In genomic region chr3:187017511-187018230, GRCh38 we compare ENCODE assay signal across 15 cellular contexts.
DNase-seq lines count a peak whose midpoint lies in the region; FAIRE-seq lines count a peak whose summit lies in the region.
"Had no signal": no experiment of that assay in that cellular context is flagged by ENCODE, and none has a peak within 500 bp of the region (broad histone marks: within the 10 kb centered on the region; RNA-seq: fewer than 3 reads in every experiment).

No MANE protein-coding gene starts in this region.

- H2BK5ac ChIP-seq in mesendoderm (ENCODE audit: low read length), result no peak overlapping the region

- H2AK5ac ChIP-seq in mesendoderm (ENCODE audit: low read length), result no peak overlapping the region

- H2BK15ac ChIP-seq in mesendoderm (replicated peaks; ENCODE audit: low read depth), result no peak overlapping the region

- peaks cover 94% of the 10 kb centered on the region for H3K36me3 Mint-ChIP-seq in dendritic cell treated with granulocyte-macrophage colony-stimulating factor and Interleukin-4, amounts not matched to agents 40 ng/mL and 50 ng/mL, for 4 days (ENCODE audit: low read depth)

- intact Hi-C loops in dendritic cell treated with granulocyte-macrophage colony-stimulating factor and Interleukin-4, amounts not matched to agents 40 ng/mL and 50 ng/mL, for 4 days (cut with micrococcal nuclease), result loop anchor here (10.0 kb wide), 1 partner anchor 63 kb away; no protein-coding TSS in a partner anchor

- no peaks in the 10 kb centered on the region for H3K9me3 Mint-ChIP-seq in dendritic cell treated with granulocyte-macrophage colony-stimulating factor and Interleukin-4, amounts not matched to agents 40 ng/mL and 50 ng/mL, for 4 days
- H3K9me3 Mint-ChIP-seq: activated T-cell treated with anti-CD3 and anti-CD28 coated beads, Interleukin-2, amount 50 U/mL, for 4 hours had no signal

- H3K4me1 Mint-ChIP-seq in dendritic cell treated with granulocyte-macrophage colony-stimulating factor and Interleukin-4, amounts not matched to agents 40 ng/mL and 50 ng/mL, for 4 days (ENCODE audit: low read depth), result peaks cover 64% of the 10 kb centered on the region

- no peaks in the 10 kb centered on the region for H3K79me2 ChIP-seq in mesendoderm (ENCODE audit: control insufficient read depth, insufficient read depth, low read length)
- H3K79me2 ChIP-seq: parathyroid adenoma had no signal

- no peak overlapping the region for H3K27ac ChIP-seq in mesendoderm (ENCODE audit: low read depth, low read length)
- H3K27ac ChIP-seq: parathyroid adenoma, SK-N-MC, tibial artery had no signal

- no peak overlapping the region for H3K23ac ChIP-seq in mesendoderm (ENCODE audit: low read length)

- H2BK120ac ChIP-seq in mesendoderm (ENCODE audit: low read depth, low read length), result no peak overlapping the region

- peak; percentile 53 for FAIRE-seq in GM19239 (lab: Jason Lieb, UNC)

- H3K4me3 ChIP-seq in mesendoderm (ENCODE audit: low read length), result no peak overlapping the region
- H3K4me3 ChIP-seq: SK-N-MC, tibial artery had no signal

- no peak overlapping the region for H4K5ac ChIP-seq in mesendoderm (ENCODE audit: low read length)

- no peaks in the 10 kb centered on the region for H3K36me3 ChIP-seq in mesendoderm (ENCODE audit: control insufficient read depth, insufficient read depth, low read length)
- H3K36me3 ChIP-seq: tibial artery had no signal

- no peaks in the 10 kb centered on the region for H3K27me3 ChIP-seq in mesendoderm (ENCODE audit: insufficient read depth, low read length, poor library complexity)
- H3K27me3 ChIP-seq: tibial artery had no signal

- H3K27ac Mint-ChIP-seq in dendritic cell treated with granulocyte-macrophage colony-stimulating factor and Interleukin-4, amounts not matched to agents 40 ng/mL and 50 ng/mL, for 4 days, result peak overlapping the region; percentile 41

- peaks cover 9% of the 10 kb centered on the region for H3K79me1 ChIP-seq in mesendoderm (ENCODE audit: low read length)

- no peak overlapping the region for H3K9ac ChIP-seq in mesendoderm (ENCODE audit: low read length)
- H3K9ac ChIP-seq: parathyroid adenoma had no signal

- no peak overlapping the region for H3K4me3 Mint-ChIP-seq in dendritic cell treated with granulocyte-macrophage colony-stimulating factor and Interleukin-4, amounts not matched to agents 40 ng/mL and 50 ng/mL, for 4 days
- H3K4me3 Mint-ChIP-seq: activated T-cell treated with anti-CD3 and anti-CD28 coated beads, Interleukin-2, amount 50 U/mL, for 4 hours had no signal

- no CpG with 5 or more reads among the region's 17 CpGs for WGBS in mesendoderm (ENCODE audit: extremely low coverage, insufficient coverage, low lambda C conversion rate)

- H3K4me1 ChIP-seq in mesendoderm (ENCODE audit: control insufficient read depth, low read depth, low read length), result peaks cover 5% of the 10 kb centered on the region
- H3K4me1 ChIP-seq: parathyroid adenoma had no signal

- H3K56ac ChIP-seq in mesendoderm (ENCODE audit: low read length), result no peak overlapping the region

- H4K8ac ChIP-seq in mesendoderm (ENCODE audit: low read depth, low read length), result no peak overlapping the region

- H3K27me3 Mint-ChIP-seq in dendritic cell treated with granulocyte-macrophage colony-stimulating factor and Interleukin-4, amounts not matched to agents 40 ng/mL and 50 ng/mL, for 4 days, result no peaks in the 10 kb centered on the region

- H3K18ac ChIP-seq in mesendoderm (ENCODE audit: low read length), result no peak overlapping the region

- H3K4ac ChIP-seq in mesendoderm (ENCODE audit: low read depth, low read length), result no peak overlapping the region

- DNase-seq in Ammon's horn (ENCODE audit: low spot score) (peak; percentile 41), GM19239 (ENCODE audit: insufficient read length, low spot score) (no peak), mesendoderm (peak; percentile 57), H4 (ENCODE audit: low spot score) (no peak), NCI-H1092 (lab: John Stamatoyannopoulos, UW) (no peak), Kasumi-1 (lab: John Stamatoyannopoulos, UW) (no peak), C1 segment of cervical spinal cord (lab: John Stamatoyannopoulos, UW) (no peak)
- DNase-seq: activated T-cell treated with anti-CD3 and anti-CD28 coated beads, Interleukin-2, amount 50 U/mL, for 4 hours; amniotic stem cell; NCI-H1092 treated with DMSO at 0.1 percent for 48 hours; stimulated activated CD4-positive, alpha-beta T cell treated with anti-CD3 and anti-CD28 coated beads, Interleukin-15, amount 100 ng/mL, for 24 hours had no signal

- H3K4me2 ChIP-seq in mesendoderm (ENCODE audit: low read length), result no peak overlapping the region

Comparison
In these comparisons a context has a peak if more than half of its experiments do, and no peak if none do; other contexts are left out.
1. DNase-seq: peak in Ammon's horn (single experiment) and mesendoderm (single experiment); none in GM19239 (single experiment), H4 (single experiment), NCI-H1092 (single experiment), Kasumi-1 (0 of 2) and C1 segment of cervical spinal cord (0 of 14).